ENCODE assay signal across 9 cellular contexts in the genomic region with DNA sequence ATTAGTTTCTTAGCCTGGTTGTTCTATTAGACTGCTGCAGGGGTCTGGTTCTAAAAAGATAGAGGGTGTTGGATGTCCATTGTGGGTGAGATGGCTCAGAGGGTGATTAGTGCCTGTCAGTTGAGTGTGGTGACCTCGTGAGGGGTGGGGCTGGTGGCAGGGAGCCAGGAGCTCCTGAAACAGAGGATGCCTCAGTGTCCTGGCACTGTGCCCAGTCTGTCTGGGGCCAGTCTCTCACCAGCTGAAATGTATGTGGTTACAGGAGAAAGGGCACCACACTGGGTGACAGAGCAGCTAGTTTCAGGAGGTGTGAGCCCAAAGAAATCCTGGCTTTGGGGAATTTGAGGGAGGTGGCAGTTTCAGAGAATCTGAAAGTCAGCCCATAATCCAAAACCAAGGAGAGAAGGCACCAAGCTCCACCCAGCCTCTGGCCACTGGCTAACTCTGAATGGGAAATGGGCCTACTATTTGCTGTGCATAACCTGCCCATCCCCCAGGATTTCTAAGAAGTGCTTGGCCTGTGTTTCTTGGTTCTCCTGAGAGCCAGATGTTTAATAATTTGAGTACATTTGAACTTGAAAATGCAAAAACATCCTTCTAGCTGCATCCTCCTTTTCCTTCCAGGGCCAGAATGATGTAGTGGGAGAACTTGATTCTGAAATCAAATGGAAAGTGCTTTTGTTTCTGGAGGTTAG.
DNase-seq lines count a peak whose midpoint lies in the region; ATAC-seq, FAIRE-seq and TF ChIP-seq lines count a peak whose summit lies in the region.
"Had no signal": no experiment of that assay in that cellular context is flagged by ENCODE, and none has a peak within 500 bp of the region (broad histone marks: within the 10 kb centered on the region; RNA-seq: fewer than 3 reads in every experiment).

No MANE protein-coding gene starts in this region.

- H3K79me2 ChIP-seq in GM12878 (ENCODE audit: control insufficient read depth, insufficient read depth, low read length) = 0 out of 2 replicates have a peak, but pooled peaks cover under 1% of the 10 kb centered on the region

- DNase-seq in COLO668 (lab: John Stamatoyannopoulos, UW; ENCODE audit: unreplicated experiment) (peak; percentile 99), Kasumi-1 (lab: John Stamatoyannopoulos, UW) (peak; percentile 53 to 57), Peyer's patch (peak in 2 of 3 donors; percentile 70 to 77), GM12878 (ENCODE audit: low read depth, low spot score) (peak; percentile 94), mesothelial cell of epicardium (ENCODE audit: low spot score in 2 of 2, unreplicated experiment in 2 of 2) (peak; percentile 45 to 69), WERI-Rb-1 (no peak), occipital lobe (lab: John Stamatoyannopoulos, UW) (no peak)

- no peaks in the 10 kb centered on the region for H4K20me1 ChIP-seq in GM12878 (ENCODE audit: control insufficient read depth, insufficient read depth)

- 0% methylated on average over 1 of the region's 1 CpG for WGBS in GM12878 (ENCODE audit: insufficient coverage, insufficient replicate concordance, low lambda C conversion rate, missing lambda C conversion rate)

- no peak overlapping the region for H3K4me3 ChIP-seq in Peyer's patch
- no peak overlapping the region for H3K4me3 ChIP-seq in GM12878
- H3K4me3 ChIP-seq in WERI-Rb-1 (ENCODE audit: low read depth, low read length) = no peak overlapping the region

- BruUV-seq in GM12878 (replicated peaks; lab: Mats Ljungman, UMichigan) = no TSS peak

- ATAC-seq in GM21447 (IDR thresholded peaks at IDR 0.05; ENCODE audit: unreplicated experiment) (peak; percentile 78), GM12878 (peak; percentile 91)

- no peak overlapping the region for H2AFZ ChIP-seq in GM12878 (ENCODE audit: control insufficient read depth, low read depth, low read length)

- no peak overlapping the region for H3K9ac ChIP-seq in GM12878 (ENCODE audit: control insufficient read depth, insufficient read depth, low read length)

- H3K27me3 Mint-ChIP-seq in mesothelial cell of epicardium (ENCODE audit: low read depth) = no peaks in the 10 kb centered on the region

- H3K36me3 Mint-ChIP-seq in mesothelial cell of epicardium = peaks cover 2% of the 10 kb centered on the region

- H3K4me1 Mint-ChIP-seq in mesothelial cell of epicardium = peaks cover 29% of the 10 kb centered on the region

- H3K27ac Mint-ChIP-seq in mesothelial cell of epicardium = peak overlapping the region; percentile 84

- intact Hi-C loops in GM12878 (cut with micrococcal nuclease; ENCODE audit: unreplicated experiment) = no loop called here

- SMC1A ChIA-PET in GM12878 (lab: Charles Lee; ENCODE audit: uncharacterized antibody, unreplicated experiment) = interaction anchor here (0.9 to 3.1 kb wide), 14 partner anchors 14 to 295 kb away, joined by 3 to 20 read pairs (median 4); no protein-coding TSS in a partner anchor

- H3K36me3 ChIP-seq in Peyer's patch = no peaks in the 10 kb centered on the region
- H3K36me3 ChIP-seq in GM12878 (ENCODE audit: control insufficient read depth in 2 of 2, insufficient read depth in 2 of 2, low read length in 1 of 2) = no peaks in the 10 kb centered on the region
- H3K36me3 ChIP-seq in WERI-Rb-1 = no peaks in the 10 kb centered on the region

- FAIRE-seq in GM12878 (lab: Jason Lieb, UNC) = no peak
- FAIRE-seq: endothelial cell of umbilical vein had no signal

- H3K4me1 ChIP-seq in Peyer's patch (peaks cover 0 to 14% (median 0%) of the 10 kb centered on the region in 4 donors), GM12878 (ENCODE audit: control insufficient read depth, insufficient read depth, low read length) (peaks cover 37% of the 10 kb centered on the region)

- H3K4me3 Mint-ChIP-seq in mesothelial cell of epicardium = no peak overlapping the region

- H3K27ac ChIP-seq in Peyer's patch (no peak overlapping the region), GM12878 (ENCODE audit: control insufficient read depth, insufficient read depth) (peak overlapping the region; percentile 3; the same call in 1 of the 2 replicates), WERI-Rb-1 (no peak overlapping the region)

- peak overlapping the region; percentile 36; the same call in 1 of the 2 replicates for H3K4me2 ChIP-seq in GM12878 (ENCODE audit: control insufficient read depth, insufficient read depth)

- 0 out of 4 replicates have a peak, but pooled peaks of 1 of the 2 experiments have one; percentile 34 for TF ChIP-seq EP300 in GM12878 (IDR thresholded peaks at IDR 0.05; ENCODE audit: borderline replicate concordance in 1 of 2, control insufficient read depth in 1 of 2, low read depth in 2 of 2, low read length in 2 of 2)

- TF ChIP-seq POLR2A in Peyer's patch (IDR thresholded peaks at IDR 0.05) = no peak
- TF ChIP-seq POLR2A in GM12878 (IDR thresholded peaks at IDR 0.05; ENCODE audit: low read depth, low read length) = no peak

- CTCF ChIA-PET in GM12878 (lab: Yijun Ruan, JAX) = interaction anchor here (0.9 to 2.6 kb wide), 4 partner anchors 15 to 295 kb away, joined by 4 to 12 read pairs (median 8); no protein-coding TSS in a partner anchor

- no peak for TF ChIP-seq CTCF in Peyer's patch (IDR thresholded peaks at IDR 0.05)
- TF ChIP-seq CTCF in GM12878 (IDR thresholded peaks at IDR 0.05 in 2 of 3, conservative IDR thresholded peaks at IDR 0.05 in 1 of 3; ENCODE audit: control insufficient read depth in 2 of 3, extremely low read depth in 1 of 3, insufficient read depth in 1 of 3, low read depth in 3 of 3, low read length in 3 of 3) = no peak
- no peak for TF ChIP-seq CTCF in mesothelial cell of epicardium (IDR thresholded peaks at IDR 0.05; ENCODE audit: unreplicated experiment)
- no peak for TF ChIP-seq CTCF in WERI-Rb-1 (IDR thresholded peaks at IDR 0.05; ENCODE audit: low read depth, low read length)

- POLR2A ChIA-PET in GM12878 (lab: Charles Lee) = interaction anchor here (0.6 kb wide), 1 partner anchor 27 kb away, joined by 4 read pairs; no protein-coding TSS in a partner anchor

- RAD21 ChIA-PET in GM12878 (lab: Charles Lee; ENCODE audit: unreplicated experiment) = interaction anchor here (0.9 to 2.1 kb wide), 7 partner anchors 15 to 121 kb away, joined by 3 to 12 read pairs (median 5); no protein-coding TSS in a partner anchor

- H3K9me3 ChIP-seq in Peyer's patch (peaks cover 0 to 8% (median 2%) of the 10 kb centered on the region in 4 donors), GM12878 (replicated peaks; ENCODE audit: control insufficient read depth, insufficient read depth, low read length) (peaks cover 11% of the 10 kb centered on the region), WERI-Rb-1 (ENCODE audit: severe bottlenecking) (no peaks in the 10 kb centered on the region)

- H3K27me3 ChIP-seq in Peyer's patch = no peaks in the 10 kb centered on the region
- no peaks in the 10 kb centered on the region for H3K27me3 ChIP-seq in GM12878 (replicated peaks in 1 of 2; ENCODE audit: control insufficient read depth in 2 of 2, insufficient read depth in 2 of 2, low read length in 1 of 2)
- no peaks in the 10 kb centered on the region for H3K27me3 ChIP-seq in WERI-Rb-1 (ENCODE audit: insufficient read depth, low read depth, severe bottlenecking)

- no peak for TF ChIP-seq RAD21 in GM12878 (IDR thresholded peaks at IDR 0.05; ENCODE audit: insufficient read depth, low read depth, low read length)

- in situ Hi-C loops in GM12878 (cut with MboI) = no loop called here

- H3K9me3 Mint-ChIP-seq in mesothelial cell of epicardium = peaks cover 16% of the 10 kb centered on the region

TF ChIP-seq in GM12878, 131 proteins besides CTCF, POLR2A, EP300 and RAD21 (continues in another document):
- peak; percentile 78 to 84 for TF ChIP-seq IKZF2 (IDR thresholded peaks at IDR 0.05)
- TF ChIP-seq BCL11A (IDR thresholded peaks at IDR 0.05; ENCODE audit: low read depth, low read length) = 0 out of 2 replicates have a peak, but pooled peaks have one; percentile 6
- no peak for TF ChIP-seq SIN3A (IDR thresholded peaks at IDR 0.05; ENCODE audit: low read depth, low read length)
- TF ChIP-seq, protein P1, sequence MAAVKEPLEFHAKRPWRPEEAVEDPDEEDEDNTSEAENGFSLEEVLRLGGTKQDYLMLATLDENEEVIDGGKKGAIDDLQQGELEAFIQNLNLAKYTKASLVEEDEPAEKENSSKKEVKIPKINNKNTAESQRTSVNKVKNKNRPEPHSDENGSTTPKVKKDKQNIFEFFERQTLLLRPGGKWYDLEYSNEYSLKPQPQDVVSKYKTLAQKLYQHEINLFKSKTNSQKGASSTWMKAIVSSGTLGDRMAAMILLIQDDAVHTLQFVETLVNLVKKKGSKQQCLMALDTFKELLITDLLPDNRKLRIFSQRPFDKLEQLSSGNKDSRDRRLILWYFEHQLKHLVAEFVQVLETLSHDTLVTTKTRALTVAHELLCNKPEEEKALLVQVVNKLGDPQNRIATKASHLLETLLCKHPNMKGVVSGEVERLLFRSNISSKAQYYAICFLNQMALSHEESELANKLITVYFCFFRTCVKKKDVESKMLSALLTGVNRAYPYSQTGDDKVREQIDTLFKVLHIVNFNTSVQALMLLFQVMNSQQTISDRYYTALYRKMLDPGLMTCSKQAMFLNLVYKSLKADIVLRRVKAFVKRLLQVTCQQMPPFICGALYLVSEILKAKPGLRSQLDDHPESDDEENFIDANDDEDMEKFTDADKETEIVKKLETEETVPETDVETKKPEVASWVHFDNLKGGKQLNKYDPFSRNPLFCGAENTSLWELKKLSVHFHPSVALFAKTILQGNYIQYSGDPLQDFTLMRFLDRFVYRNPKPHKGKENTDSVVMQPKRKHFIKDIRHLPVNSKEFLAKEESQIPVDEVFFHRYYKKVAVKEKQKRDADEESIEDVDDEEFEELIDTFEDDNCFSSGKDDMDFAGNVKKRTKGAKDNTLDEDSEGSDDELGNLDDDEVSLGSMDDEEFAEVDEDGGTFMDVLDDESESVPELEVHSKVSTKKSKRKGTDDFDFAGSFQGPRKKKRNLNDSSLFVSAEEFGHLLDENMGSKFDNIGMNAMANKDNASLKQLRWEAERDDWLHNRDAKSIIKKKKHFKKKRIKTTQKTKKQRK (IDR thresholded peaks at IDR 0.05; ENCODE audit: low read depth, low read length) = no peak
- TF ChIP-seq SMAD1 (IDR thresholded peaks at IDR 0.05; ENCODE audit: low read depth, partially characterized antibody) = peak; percentile 99
- TF ChIP-seq MTA2 (IDR thresholded peaks at IDR 0.05; ENCODE audit: low read depth) = peak; percentile 49; the same call in 1 of the 2 replicates
- peak; percentile 19 to 59; a peak in 2 of 4 replicates for TF ChIP-seq BHLHE40 (IDR thresholded peaks at IDR 0.05; ENCODE audit: borderline replicate concordance in 1 of 2, low read depth in 2 of 2, low read length in 1 of 2)
- 0 out of 2 replicates have a peak, but pooled peaks have one; percentile 35 for TF ChIP-seq NR2F1 (conservative IDR thresholded peaks at IDR 0.05)

Comparison
In these comparisons a context has a peak if more than half of its experiments do, and no peak if none do; other contexts are left out.
1. DNase-seq: peak in COLO668 (single experiment), Kasumi-1 (2 of 2), Peyer's patch (2 of 3), GM12878 (single experiment) and mesothelial cell of epicardium (2 of 2); none in WERI-Rb-1 (single experiment) and occipital lobe (single experiment).